ENCODE assay signal across 1 cellular context in the genomic region with DNA sequence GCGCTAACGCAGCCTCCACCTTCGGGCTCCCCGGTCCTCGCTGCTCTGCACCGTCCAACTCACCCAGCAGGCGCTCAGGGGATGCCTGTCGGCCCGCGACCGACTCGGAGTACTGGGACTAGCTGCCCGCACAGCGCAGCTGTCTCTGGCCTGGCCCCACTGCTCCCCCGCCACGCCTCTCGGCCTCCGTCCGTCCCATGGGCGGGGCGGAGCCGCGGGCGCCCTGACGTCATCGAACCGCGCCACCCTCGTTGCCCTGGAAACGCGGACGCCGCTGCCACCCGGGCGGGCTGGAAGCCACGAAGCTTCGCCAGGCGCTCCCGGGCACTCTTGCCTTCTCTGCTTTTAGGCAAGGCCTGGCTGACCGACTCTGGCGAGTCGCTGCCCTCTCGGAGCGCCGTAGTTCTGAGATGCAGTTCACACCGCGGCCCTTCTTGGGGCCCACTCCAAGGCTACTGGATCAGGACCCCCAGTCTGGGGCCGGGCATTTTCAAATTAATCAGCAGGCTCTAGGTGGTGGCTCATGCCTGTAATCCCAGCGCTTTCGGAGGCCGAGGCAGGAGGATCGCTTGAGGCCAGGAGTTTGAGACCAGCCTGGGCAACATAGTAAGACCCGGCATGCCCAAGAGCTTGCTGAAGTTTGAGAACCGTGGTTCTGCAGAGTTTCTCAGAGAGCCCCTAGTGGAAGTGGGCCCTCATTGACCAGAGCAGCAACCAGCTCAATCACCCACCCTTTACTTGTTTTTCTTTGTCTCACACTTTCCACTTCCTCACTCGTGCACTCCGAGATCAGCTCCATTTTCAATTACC.
A peak's percentile ranks its signal among the peaks of the same experiment; 100 is the strongest.
TF ChIP-seq lines count a peak whose summit lies in the region.

No MANE protein-coding gene starts in this region.

TF ChIP-seq in HepG2, 621 proteins besides CTCF, POLR2A, EP300 and RAD21 (continued from another document and continues in another):
- no peak for TF ChIP-seq PRDM10 (CRISPR knock-in tag; IDR thresholded peaks at IDR 0.05; ENCODE audit: low read depth)
- no peak for TF ChIP-seq ZSCAN29 (CRISPR knock-in tag; conservative IDR thresholded peaks at IDR 0.05)
- no peak for TF ChIP-seq ZNF367 (CRISPR knock-in tag; IDR thresholded peaks at IDR 0.05; ENCODE audit: borderline replicate concordance)
- TF ChIP-seq MAZ (IDR thresholded peaks at IDR 0.05; ENCODE audit: borderline replicate concordance, low read depth, low read length): peak; percentile 73
- TF ChIP-seq MAZ (CRISPR knock-in tag; IDR thresholded peaks at IDR 0.05; ENCODE audit: low read depth): peak; percentile 89
- TF ChIP-seq ZNF737 (CRISPR knock-in tag; IDR thresholded peaks at IDR 0.05; ENCODE audit: borderline replicate concordance): no peak
- TF ChIP-seq CBFB (CRISPR knock-in tag; IDR thresholded peaks at IDR 0.05): peak; percentile 91
- TF ChIP-seq ZBTB33 (CRISPR knock-in tag; IDR thresholded peaks at IDR 0.05): no peak
- no peak for TF ChIP-seq AKNA (CRISPR knock-in tag; IDR thresholded peaks at IDR 0.05; ENCODE audit: borderline replicate concordance)
- no peak for TF ChIP-seq ZNF383 (CRISPR knock-in tag; IDR thresholded peaks at IDR 0.05; ENCODE audit: borderline replicate concordance)
- peak; percentile 92 for TF ChIP-seq ZFX (CRISPR knock-in tag; IDR thresholded peaks at IDR 0.05; ENCODE audit: low read depth)
- no peak for TF ChIP-seq ZBTB39 (CRISPR knock-in tag; IDR thresholded peaks at IDR 0.05)
- no peak for TF ChIP-seq NFE2L1 (CRISPR knock-in tag; IDR thresholded peaks at IDR 0.05; ENCODE audit: borderline replicate concordance)
- no peak for TF ChIP-seq NKX3-1 (CRISPR knock-in tag; IDR thresholded peaks at IDR 0.05)
- no peak for TF ChIP-seq NFIB (CRISPR knock-in tag; IDR thresholded peaks at IDR 0.05; ENCODE audit: borderline replicate concordance)
- TF ChIP-seq FOXJ3 (CRISPR knock-in tag; IDR thresholded peaks at IDR 0.05; ENCODE audit: borderline replicate concordance): no peak
- TF ChIP-seq ZNF660 (CRISPR knock-in tag; IDR thresholded peaks at IDR 0.05; ENCODE audit: borderline replicate concordance, low read depth): no peak
- peak; percentile 57; the same call in 1 of the 2 replicates for TF ChIP-seq CBX5 (CRISPR knock-in tag; IDR thresholded peaks at IDR 0.05; ENCODE audit: borderline replicate concordance)
- TF ChIP-seq CREB1 (IDR thresholded peaks at IDR 0.05): peak; percentile 99
- peak; percentile 98 for TF ChIP-seq CREB1 (CRISPR knock-in tag; IDR thresholded peaks at IDR 0.05)
- no peak for TF ChIP-seq MAFF (IDR thresholded peaks at IDR 0.05; ENCODE audit: low read depth, low read length)
- TF ChIP-seq HNRNPUL1 (IDR thresholded peaks at IDR 0.05; ENCODE audit: low read depth, low read length): no peak; the same call in 1 of the 2 replicates
- TF ChIP-seq SMAD9 (CRISPR knock-in tag; IDR thresholded peaks at IDR 0.05): no peak
- TF ChIP-seq, protein P1, sequence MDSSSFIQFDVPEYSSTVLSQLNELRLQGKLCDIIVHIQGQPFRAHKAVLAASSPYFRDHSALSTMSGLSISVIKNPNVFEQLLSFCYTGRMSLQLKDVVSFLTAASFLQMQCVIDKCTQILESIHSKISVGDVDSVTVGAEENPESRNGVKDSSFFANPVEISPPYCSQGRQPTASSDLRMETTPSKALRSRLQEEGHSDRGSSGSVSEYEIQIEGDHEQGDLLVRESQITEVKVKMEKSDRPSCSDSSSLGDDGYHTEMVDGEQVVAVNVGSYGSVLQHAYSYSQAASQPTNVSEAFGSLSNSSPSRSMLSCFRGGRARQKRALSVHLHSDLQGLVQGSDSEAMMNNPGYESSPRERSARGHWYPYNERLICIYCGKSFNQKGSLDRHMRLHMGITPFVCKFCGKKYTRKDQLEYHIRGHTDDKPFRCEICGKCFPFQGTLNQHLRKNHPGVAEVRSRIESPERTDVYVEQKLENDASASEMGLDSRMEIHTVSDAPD (CRISPR knock-in tag; IDR thresholded peaks at IDR 0.05): no peak
- TF ChIP-seq BRCA1 (CRISPR knock-in tag; IDR thresholded peaks at IDR 0.05): 0 out of 2 replicates have a peak, but pooled peaks have one; percentile 38
- no peak for TF ChIP-seq HOXA7 (CRISPR knock-in tag; IDR thresholded peaks at IDR 0.05)
- TF ChIP-seq HOXA5 (CRISPR knock-in tag; IDR thresholded peaks at IDR 0.05): peak; percentile 88; the same call in 1 of the 2 replicates
- no peak for TF ChIP-seq FOXA1 (IDR thresholded peaks at IDR 0.05)
- no peak for TF ChIP-seq FOXA1 (CRISPR knock-in tag; IDR thresholded peaks at IDR 0.05)
- TF ChIP-seq, protein P2, sequence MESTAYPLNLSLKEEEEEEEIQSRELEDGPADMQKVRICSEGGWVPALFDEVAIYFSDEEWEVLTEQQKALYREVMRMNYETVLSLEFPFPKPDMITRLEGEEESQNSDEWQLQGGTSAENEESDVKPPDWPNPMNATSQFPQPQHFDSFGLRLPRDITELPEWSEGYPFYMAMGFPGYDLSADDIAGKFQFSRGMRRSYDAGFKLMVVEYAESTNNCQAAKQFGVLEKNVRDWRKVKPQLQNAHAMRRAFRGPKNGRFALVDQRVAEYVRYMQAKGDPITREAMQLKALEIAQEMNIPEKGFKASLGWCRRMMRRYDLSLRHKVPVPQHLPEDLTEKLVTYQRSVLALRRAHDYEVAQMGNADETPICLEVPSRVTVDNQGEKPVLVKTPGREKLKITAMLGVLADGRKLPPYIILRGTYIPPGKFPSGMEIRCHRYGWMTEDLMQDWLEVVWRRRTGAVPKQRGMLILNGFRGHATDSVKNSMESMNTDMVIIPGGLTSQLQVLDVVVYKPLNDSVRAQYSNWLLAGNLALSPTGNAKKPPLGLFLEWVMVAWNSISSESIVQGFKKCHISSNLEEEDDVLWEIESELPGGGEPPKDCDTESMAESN (CRISPR knock-in tag; conservative IDR thresholded peaks at IDR 0.05): peak; percentile 83
- TF ChIP-seq ZBED4 (CRISPR knock-in tag; IDR thresholded peaks at IDR 0.05; ENCODE audit: borderline replicate concordance): peak; percentile 79; the same call in 1 of the 2 replicates
- no peak for TF ChIP-seq SUZ12 (IDR thresholded peaks at IDR 0.05; ENCODE audit: low read depth, low read length)
- no peak for TF ChIP-seq ZNF564 (CRISPR knock-in tag; IDR thresholded peaks at IDR 0.05)
- peak; percentile 88; the same call in 1 of the 2 replicates for TF ChIP-seq ZNF788 (CRISPR knock-in tag; IDR thresholded peaks at IDR 0.05; ENCODE audit: borderline replicate concordance)
- TF ChIP-seq CBX2 (IDR thresholded peaks at IDR 0.05; ENCODE audit: low read depth, low read length): no peak
- no peak for TF ChIP-seq CBX2 (CRISPR knock-in tag; IDR thresholded peaks at IDR 0.05; ENCODE audit: low read depth)
